Comparison of ENCODE assay signal across 1 cellular context in genomic region chrX:154458954-154459829, GRCh38.
TF ChIP-seq lines count a peak whose summit lies in the region.

No MANE protein-coding gene starts in this region.

TF ChIP-seq in GM12878, 131 proteins besides CTCF, POLR2A, EP300 and RAD21:
- TF ChIP-seq SP1 (IDR thresholded peaks at IDR 0.05; ENCODE audit: low read depth, low read length) (no peak), CBFB (IDR thresholded peaks at IDR 0.05; ENCODE audit: low read depth) (no peak), IKZF1 (conservative IDR thresholded peaks at IDR 0.05) (no peak), PML (IDR thresholded peaks at IDR 0.05; ENCODE audit: low read length) (no peak), ZNF24 (IDR thresholded peaks at IDR 0.05) (no peak)
TF ChIP-seq in GM12878: peak in this region for 0.
